ENCODE assay signal across 23 cellular contexts in genomic region chrX:10381218-10381617, GRCh38.
DNase-seq lines count a peak whose midpoint lies in the region; ATAC-seq and TF ChIP-seq lines count a peak whose summit lies in the region.
"Had no signal": no experiment of that assay in that cellular context is flagged by ENCODE, and none has a peak within 500 bp of the region (broad histone marks: within the 10 kb centered on the region; RNA-seq: fewer than 3 reads in every experiment).

No MANE protein-coding gene starts in this region.

- peaks cover 8 to 19% of the 10 kb centered on the region in 2 donors for H3K4me1 Mint-ChIP-seq in stimulated activated naive B cell treated with anti-CD40 and anti-IgM and Interleukin-4, amounts not matched to agents 10 μg/mL and 1 μg/mL and 100 μg/mL, for 72 hours

- DNase-seq in M059J (ENCODE audit: low read depth) (peak; percentile 15), RWPE1 (ENCODE audit: low spot score) (peak; percentile 7), epithelial cell of prostate (ENCODE audit: low read depth, low spot score) (peak; percentile 26), cortex of kidney (lab: John Stamatoyannopoulos, UW) (no peak)
- DNase-seq in stimulated activated naive B cell treated with anti-CD40 and anti-IgM and Interleukin-4, amounts not matched to agents 10 μg/mL and 1 μg/mL and 100 μg/mL, for 72 hours, result no peak
- DNase-seq: ACHN; DND-41; H9; IMR-90; NCI-H1092; NCI-H1436 treated with DMSO at 0.1 percent for 48 hours; NCI-H2081; NCI-H2171 treated with DMSO at 0.1 percent for 48 hours; NCI-H446 treated with DMSO at 0.1 percent for 48 hours; NCI-H748 treated with DMSO at 0.1 percent for 48 hours; NK-92 treated with Interleukin-12 subunit alpha and Interleukin-12 subunit beta, amount 100 ng/mL, for 24 hours; SHP77 treated with DMSO at 0.1 percent for 48 hours; T-helper 1 cell had no signal

- H3K36me3 Mint-ChIP-seq in stimulated activated naive B cell treated with anti-CD40 and anti-IgM and Interleukin-4, amounts not matched to agents 10 μg/mL and 1 μg/mL and 100 μg/mL, for 72 hours, result peaks cover 0 to 2% of the 10 kb centered on the region in 2 donors

- H3K27ac ChIP-seq in RWPE1 (no peak overlapping the region), epithelial cell of prostate (peak overlapping the region; percentile 22)
- H3K27ac ChIP-seq: C4-2B, HL-60 had no signal

- no peak overlapping the region for H3K4me3 Mint-ChIP-seq in stimulated activated naive B cell treated with anti-CD40 and anti-IgM and Interleukin-4, amounts not matched to agents 10 μg/mL and 1 μg/mL and 100 μg/mL, for 72 hours
- H3K4me3 Mint-ChIP-seq: H9 had no signal

- POLR2A ChIA-PET in RWPE1 (lab: Yijun Ruan, JAX; ENCODE audit: low non-redundant PET), result no interaction called here

- peaks cover 2 to 4% of the 10 kb centered on the region in 2 donors for H3K9me3 Mint-ChIP-seq in stimulated activated naive B cell treated with anti-CD40 and anti-IgM and Interleukin-4, amounts not matched to agents 10 μg/mL and 1 μg/mL and 100 μg/mL, for 72 hours

- peak; percentile 12 to 20 for ATAC-seq in stimulated activated naive B cell treated with anti-CD40 and anti-IgM and Interleukin-4, amounts not matched to agents 10 μg/mL and 1 μg/mL and 100 μg/mL, for 72 hours (replicated peaks)
- ATAC-seq in HG02642 (IDR thresholded peaks at IDR 0.05; ENCODE audit: poor library complexity, unreplicated experiment), result no peak
- no peak for ATAC-seq in GM21367 (IDR thresholded peaks at IDR 0.05; ENCODE audit: unreplicated experiment)
- ATAC-seq: SK-N-SH treated with all-trans-retinoic acid at 6 μM for 48 hours had no signal

- H3K27me3 Mint-ChIP-seq in stimulated activated naive B cell treated with anti-CD40 and anti-IgM and Interleukin-4, amounts not matched to agents 10 μg/mL and 1 μg/mL and 100 μg/mL, for 72 hours, result peaks cover 0 to 9% of the 10 kb centered on the region in 2 donors

- H3K27ac Mint-ChIP-seq in stimulated activated naive B cell treated with anti-CD40 and anti-IgM and Interleukin-4, amounts not matched to agents 10 μg/mL and 1 μg/mL and 100 μg/mL, for 72 hours, result no peak overlapping the region
- H3K27ac Mint-ChIP-seq: H9 had no signal

- no peak for TF ChIP-seq CTCF in RWPE1 (conservative IDR thresholded peaks at IDR 0.05; ENCODE audit: low read depth)

- CTCF ChIA-PET in RWPE1 (lab: Yijun Ruan, JAX), result interaction anchor here (0.7 kb wide), 1 partner anchor 48 kb away, joined by 3 read pairs; no protein-coding TSS in a partner anchor

Comparison
In these comparisons a context has a peak if more than half of its experiments do, and no peak if none do; other contexts are left out.
1. DNase-seq: peak in M059J (single experiment), RWPE1 (single experiment) and epithelial cell of prostate (single experiment); none in stimulated activated naive B cell treated with anti-CD40 and anti-IgM and Interleukin-4, amounts not matched to agents 10 μg/mL and 1 μg/mL and 100 μg/mL, for 72 hours (single experiment) and cortex of kidney (single experiment).
2. ATAC-seq: peak in stimulated activated naive B cell treated with anti-CD40 and anti-IgM and Interleukin-4, amounts not matched to agents 10 μg/mL and 1 μg/mL and 100 μg/mL, for 72 hours (2 of 2); none in HG02642 (single experiment) and GM21367 (single experiment).